9 cellular contexts compared by ENCODE assay signal in the genomic region with DNA sequence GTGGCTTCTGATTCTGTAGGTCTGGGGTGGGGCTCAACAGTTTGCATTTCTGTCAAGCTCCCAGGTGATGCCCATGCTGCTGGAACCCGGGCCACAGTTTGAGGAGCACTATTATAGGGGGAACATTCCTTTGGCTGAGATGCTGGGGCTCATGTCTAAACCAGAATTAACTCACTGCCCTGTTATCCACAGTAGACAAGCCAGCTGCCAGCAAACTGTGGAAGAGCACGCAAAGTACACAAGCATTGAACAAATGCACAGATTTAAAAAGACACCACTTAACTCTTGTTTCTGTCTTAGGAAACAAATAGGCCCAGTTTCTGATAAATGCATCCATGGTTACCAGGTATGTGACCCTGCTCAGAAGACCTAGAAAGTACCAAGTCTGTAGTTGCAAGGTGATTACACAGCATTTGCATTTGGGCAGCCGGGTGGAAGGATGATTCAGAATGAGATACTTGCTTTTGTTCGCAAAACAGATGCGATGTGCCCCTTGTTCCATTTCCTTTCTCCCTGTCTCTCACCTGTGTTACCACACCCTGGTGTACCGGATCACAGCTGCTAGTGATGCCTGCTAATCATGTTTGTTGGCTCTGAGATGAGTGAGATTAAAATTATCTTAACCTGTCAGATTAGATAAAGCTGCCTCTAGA. TPM values are rescaled to one million over a fixed set of nuclear protein-coding genes. Genes with fewer than 3 reads are reported as not detected.
DNase-seq lines count a peak whose midpoint lies in the region; ATAC-seq and TF ChIP-seq lines count a peak whose summit lies in the region.
"Had no signal": no experiment of that assay in that cellular context is flagged by ENCODE, and none has a peak within 500 bp of the region (broad histone marks: within the 10 kb centered on the region; RNA-seq: fewer than 3 reads in every experiment).

No MANE protein-coding gene starts in this region.

- no peaks in the 10 kb centered on the region for H3K27me3 Mint-ChIP-seq in Caco-2 (ENCODE audit: insufficient read depth, unreplicated experiment)

- TF ChIP-seq CTCF in Caco-2 (IDR thresholded peaks at IDR 0.05; ENCODE audit: insufficient read depth in 1 of 2, low read depth in 1 of 2, low read length in 1 of 2, severe bottlenecking in 1 of 2, unreplicated experiment in 1 of 2), result no peak

- intact Hi-C loops in Caco-2 (cut with micrococcal nuclease; ENCODE audit: unreplicated experiment), result no loop called here

- POLR2A ChIA-PET in Caco-2 (lab: Charles Lee), result no interaction called here

- ATAC-seq in GM18517 (IDR thresholded peaks at IDR 0.05; ENCODE audit: unreplicated experiment) (peak; percentile 82), GM21526 (IDR thresholded peaks at IDR 0.05; ENCODE audit: low FRiP score, unreplicated experiment) (peak; percentile 83), HG03558 (IDR thresholded peaks at IDR 0.05; ENCODE audit: extremely low read depth, unreplicated experiment) (peak; percentile 79)

- no peak overlapping the region for H3K4me3 Mint-ChIP-seq in Caco-2 (ENCODE audit: unreplicated experiment)

- no peak for DNase-seq in epithelial cell of prostate (ENCODE audit: low read depth, low spot score)
- no peak for DNase-seq in AML-193 (lab: John Stamatoyannopoulos, UW)
- no peak for DNase-seq in Caco-2
- no peak for DNase-seq in caudate nucleus (lab: John Stamatoyannopoulos, UW)
- no peak for DNase-seq in SK-N-DZ (ENCODE audit: low spot score)
- DNase-seq: activated T-cell treated with anti-CD3 and anti-CD28 coated beads, Interleukin-2, amount 50 U/mL, for 48 hours had no signal

- H3K4me1 ChIP-seq in Caco-2, result no peaks in the 10 kb centered on the region

- H3K36me3 ChIP-seq in Caco-2 (ENCODE audit: control insufficient read depth, insufficient read depth, low read length), result no peaks in the 10 kb centered on the region; the same call in 1 of the 2 replicates

- no peaks in the 10 kb centered on the region for H3K27me3 ChIP-seq in Caco-2 (replicated peaks; ENCODE audit: control insufficient read depth, insufficient read depth, low read length)

- H3K9me3 Mint-ChIP-seq in Caco-2 (ENCODE audit: unreplicated experiment), result no peaks in the 10 kb centered on the region

- H3K4me1 Mint-ChIP-seq in Caco-2 (ENCODE audit: low read depth, unreplicated experiment), result peaks cover 13% of the 10 kb centered on the region

- H3K9me3 ChIP-seq in Caco-2, result no peaks in the 10 kb centered on the region

- H3K4me3 ChIP-seq in Caco-2 (ENCODE audit: low read depth, low read length), result no peak overlapping the region

- CTCF ChIA-PET in Caco-2 (lab: Charles Lee), result no interaction called here

- peak overlapping the region; percentile 19 for H3K27ac ChIP-seq in epithelial cell of prostate
- H3K27ac ChIP-seq in caudate nucleus (ENCODE audit: low read depth, low read length), result no peak overlapping the region

- BruUV-seq in Caco-2 (replicated peaks; lab: Mats Ljungman, UMichigan), result no TSS peak

- H3K27ac Mint-ChIP-seq in Caco-2 (ENCODE audit: unreplicated experiment), result no peak overlapping the region

- H3K36me3 Mint-ChIP-seq in Caco-2 (ENCODE audit: insufficient read depth, unreplicated experiment), result peaks cover 4% of the 10 kb centered on the region

RNA-seq across cellular contexts. Expression of a gene that starts 12.4 kb away (rescaled TPM):
- total RNA-seq in Caco-2 (2022), result 28.0 and 29.2 TPM in 2 replicates
- 18.4 and 33.5 TPM in 2 replicates for polyA plus RNA-seq in SK-N-DZ (2014; cell fraction: cytosol; rRNA removed)
- polyA plus RNA-seq in SK-N-DZ (2014; cell fraction: nucleus; rRNA removed), result 10.9 and 19.4 TPM in 2 replicates
